In genomic region chr4:10153161-10153560, GRCh38 we compare ENCODE assay signal across 20 cellular contexts.
"Had no signal": no experiment of that assay in that cellular context is flagged by ENCODE, and none has a peak within 500 bp of the region (broad histone marks: within the 10 kb centered on the region; RNA-seq: fewer than 3 reads in every experiment).

No MANE protein-coding gene starts in this region.

- H3K4me3 Mint-ChIP-seq: dendritic cell treated with granulocyte-macrophage colony-stimulating factor and Interleukin-4, amounts not matched to agents 40 ng/mL and 50 ng/mL, for 4 days; effector memory CD8-positive, alpha-beta T cell; naive B cell; nephron; stimulated activated naive CD8-positive, alpha-beta T cell treated with anti-CD3 and anti-CD28 coated beads, Interleukin-15, Interleukin-2, amounts not matched to agents 100 ng/mL and 50 ng/mL, for 24 hours had no signal

- H3K27ac Mint-ChIP-seq: dendritic cell treated with granulocyte-macrophage colony-stimulating factor and Interleukin-4, amounts not matched to agents 40 ng/mL and 50 ng/mL, for 4 days; effector memory CD8-positive, alpha-beta T cell; naive B cell; nephron; progenitor cell of endocrine pancreas; stimulated activated naive CD8-positive, alpha-beta T cell treated with anti-CD3 and anti-CD28 coated beads, Interleukin-15, Interleukin-2, amounts not matched to agents 100 ng/mL and 50 ng/mL, for 24 hours had no signal

- H3K27me3 Mint-ChIP-seq: stimulated activated naive CD8-positive, alpha-beta T cell treated with anti-CD3 and anti-CD28 coated beads, Interleukin-15, Interleukin-2, amounts not matched to agents 100 ng/mL and 50 ng/mL, for 24 hours had no signal

- H3K9me3 Mint-ChIP-seq: dendritic cell treated with granulocyte-macrophage colony-stimulating factor and Interleukin-4, amounts not matched to agents 40 ng/mL and 50 ng/mL, for 4 days; effector memory CD8-positive, alpha-beta T cell; naive B cell; nephron; stimulated activated naive CD8-positive, alpha-beta T cell treated with anti-CD3 and anti-CD28 coated beads, Interleukin-15, Interleukin-2, amounts not matched to agents 100 ng/mL and 50 ng/mL, for 24 hours had no signal

- DNase-seq: effector memory CD8-positive, alpha-beta T cell; esophagus squamous epithelium; foreskin fibroblast; left colon; left ventricle myocardium superior; mesenchymal stem cell; midbrain; naive B cell; occipital lobe; pancreas; right cardiac atrium; small intestine; stimulated activated CD4-positive, alpha-beta T cell treated with anti-CD3 and anti-CD28 coated beads, Interleukin-12 subunit alpha, Interleukin-12 subunit beta, amount 100 ng/mL, for 4 hours; stimulated activated CD4-positive, alpha-beta T cell treated with anti-CD3 and anti-CD28 coated beads, Interleukin-2, amount 100 ng/mL, for 48 hours; testis; upper lobe of right lung had no signal

- ATAC-seq: effector memory CD8-positive, alpha-beta T cell; left colon; left ventricle myocardium superior; pancreas; right cardiac atrium; upper lobe of right lung had no signal
